In genomic region chr11:133064152-133064877, GRCh38 we compare ENCODE assay signal across 8 cellular contexts.
DNase-seq lines count a peak whose midpoint lies in the region; ATAC-seq and TF ChIP-seq lines count a peak whose summit lies in the region.

No MANE protein-coding gene starts in this region.

- H3K4me3 Mint-ChIP-seq in stimulated activated naive CD8-positive, alpha-beta T cell treated with anti-CD3 and anti-CD28 coated beads, Interleukin-15, amount 100 ng/mL, for 72 hours = peak overlapping the region in 1 of 2 donors; percentile 52

- peaks cover 6% of the 10 kb centered on the region for H3K4me1 Mint-ChIP-seq in stimulated activated naive CD8-positive, alpha-beta T cell treated with anti-CD3 and anti-CD28 coated beads, Interleukin-15, amount 100 ng/mL, for 72 hours

- ATAC-seq in stimulated activated naive CD8-positive, alpha-beta T cell treated with anti-CD3 and anti-CD28 coated beads, Interleukin-15, amount 100 ng/mL, for 72 hours = peak; percentile 37

- DNase-seq in NCI-H1436 (lab: John Stamatoyannopoulos, UW) (peak; percentile 37), NCI-H1436 treated with DMSO at 0.1 percent for 48 hours (lab: John Stamatoyannopoulos, UW) (no peak), NCI-H510A (lab: John Stamatoyannopoulos, UW) (peak; percentile 86), choroid plexus epithelial cell (ENCODE audit: low read depth) (peak; percentile 61), kidney tubule cell (ENCODE audit: low spot score) (peak; percentile 82), ACHN (no peak), T-helper 9 cell (no peak)
- DNase-seq in stimulated activated naive CD8-positive, alpha-beta T cell treated with anti-CD3 and anti-CD28 coated beads, Interleukin-15, amount 100 ng/mL, for 72 hours = peak in 1 of 2 donors; percentile 17

- in situ Hi-C loops in ACHN (cut with HindIII; ENCODE audit: low pct_ligation_motif_present, low pct_unique_long_range_greater_than_20kb, low sequenced_read_pairs) = no loop called here

- H3K27me3 Mint-ChIP-seq in stimulated activated naive CD8-positive, alpha-beta T cell treated with anti-CD3 and anti-CD28 coated beads, Interleukin-15, amount 100 ng/mL, for 72 hours = peaks cover 48% of the 10 kb centered on the region

- peak; percentile 74 for TF ChIP-seq CTCF in choroid plexus epithelial cell (conservative IDR thresholded peaks at IDR 0.05; ENCODE audit: low read depth, low read length)

- no peak overlapping the region for H3K27ac Mint-ChIP-seq in stimulated activated naive CD8-positive, alpha-beta T cell treated with anti-CD3 and anti-CD28 coated beads, Interleukin-15, amount 100 ng/mL, for 72 hours

- peak overlapping the region; percentile 51 for H3K4me3 ChIP-seq in choroid plexus epithelial cell (ENCODE audit: low read depth, low read length)

- H3K9me3 Mint-ChIP-seq in stimulated activated naive CD8-positive, alpha-beta T cell treated with anti-CD3 and anti-CD28 coated beads, Interleukin-15, amount 100 ng/mL, for 72 hours = no peaks in the 10 kb centered on the region

Comparison
In these comparisons a context has a peak if more than half of its experiments do, and no peak if none do; other contexts are left out.
1. DNase-seq: peak in NCI-H1436 (single experiment), NCI-H510A (single experiment), choroid plexus epithelial cell (single experiment) and kidney tubule cell (single experiment); none in NCI-H1436 treated with DMSO at 0.1 percent for 48 hours (single experiment), ACHN (single experiment) and T-helper 9 cell (single experiment).